8 cellular contexts compared by ENCODE assay signal in the genomic region with DNA sequence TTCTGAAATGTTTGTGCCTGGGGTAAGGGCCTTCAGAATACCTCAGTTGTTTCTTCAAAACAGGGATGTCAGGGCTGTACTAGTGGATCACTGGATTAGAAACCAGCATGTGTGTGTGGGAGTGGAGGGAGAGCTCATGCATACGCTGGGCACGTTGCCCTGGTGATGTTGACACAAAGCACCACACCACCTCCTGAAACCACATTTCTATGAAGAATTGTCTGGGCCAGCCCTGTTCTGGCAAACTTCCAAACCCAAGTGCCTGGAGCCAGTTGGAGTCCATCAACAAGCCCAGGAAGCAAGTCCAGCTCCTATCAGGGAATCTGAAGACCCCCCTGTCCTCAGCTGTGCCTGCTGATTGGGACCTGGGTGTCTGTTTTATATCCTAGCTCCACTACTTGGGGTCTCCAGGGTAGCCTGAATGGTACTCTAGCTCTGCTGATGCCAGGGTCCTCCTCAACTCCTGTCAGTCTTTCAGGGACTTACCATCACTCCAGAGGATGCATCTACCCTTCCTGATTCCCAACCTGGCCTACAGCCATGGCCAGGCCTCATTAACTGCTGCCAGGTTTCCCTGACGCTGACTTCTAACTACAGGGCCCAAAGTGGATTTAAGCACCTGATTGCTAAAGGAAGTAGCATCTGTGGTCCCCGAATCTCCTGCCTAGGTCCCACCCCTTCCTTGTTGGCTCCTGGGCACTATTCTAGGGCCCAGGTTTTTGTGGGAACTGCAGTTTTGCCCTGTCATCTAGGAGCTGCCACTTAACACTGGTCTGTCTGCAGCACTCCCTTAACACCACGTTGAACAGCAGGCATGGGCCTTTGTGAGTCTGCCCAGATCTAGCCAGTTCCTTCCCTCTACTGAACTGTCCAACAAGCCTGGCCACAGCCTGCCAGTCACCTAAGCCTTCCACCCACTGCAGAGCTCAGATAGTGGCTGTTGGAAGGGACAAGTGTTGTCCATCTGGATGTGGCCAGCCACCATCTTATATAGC. TPM values are rescaled to one million over a fixed set of nuclear protein-coding genes. Genes with fewer than 3 reads are reported as not detected.
A peak's percentile ranks its signal among the peaks of the same experiment; 100 is the strongest.
DNase-seq lines count a peak whose midpoint lies in the region; ATAC-seq and TF ChIP-seq lines count a peak whose summit lies in the region.

No MANE protein-coding gene starts in this region.

- peaks cover 7 to 25% (median 11%) of the 10 kb centered on the region in 4 donors for H3K4me1 ChIP-seq in transverse colon

- intact Hi-C loops in transverse colon (cut with DNase I; ENCODE audit: low total_unique reads), result no loop called here

- H3K9me3 ChIP-seq in transverse colon, result no peaks in the 10 kb centered on the region

- WGBS in transverse colon (ENCODE audit: low coverage in 1 of 2), 2 donors, result 39% methylated on average over 5 of the region's 5 CpGs; no CpG with 5 or more reads in 1 of the 2 donors

- no peak for TF ChIP-seq CTCF in transverse colon (IDR thresholded peaks at IDR 0.05)

- in situ Hi-C loops in T47D (cut with HindIII; ENCODE audit: low pct_unique_long_range_greater_than_20kb, low sequenced_read_pairs), result no loop called here
- in situ Hi-C loops in transverse colon (cut with MboI; ENCODE audit: low pct_ligation_motif_present in 1 of 4, low pct_unique_long_range_greater_than_20kb in 1 of 4, low sequenced_read_pairs in 3 of 4), result no loop called here

- no peak overlapping the region for H3K4me3 ChIP-seq in transverse colon

- peak; percentile 80 for ATAC-seq in HG03175 (IDR thresholded peaks at IDR 0.05; ENCODE audit: unreplicated experiment)

- no peaks in the 10 kb centered on the region for H3K36me3 ChIP-seq in transverse colon

- DNase-seq in DMS53 treated with DMSO at 0.1 percent for 48 hours (lab: John Stamatoyannopoulos, UW; ENCODE audit: unreplicated experiment) (peak; percentile 87), NCI-H526 treated with DMSO at 0.1 percent for 48 hours (lab: John Stamatoyannopoulos, UW) (peak; percentile 40), T47D (ENCODE audit: low read depth in 1 of 2, low spot score in 1 of 2) (peak; percentile 10 to 90), kidney tubule cell (ENCODE audit: low spot score) (peak; percentile 96), transverse colon (peak; percentile 80), activated gamma-delta T cell treated with Interleukin-2 at 50 U/mL for 16 hours (no peak), NOMO-1 treated with DMSO at 0.1 percent for 48 hours (lab: John Stamatoyannopoulos, UW; ENCODE audit: unreplicated experiment) (no peak)

- TF ChIP-seq EP300 in transverse colon (IDR thresholded peaks at IDR 0.05; ENCODE audit: low read depth), result no peak

- H3K27ac ChIP-seq in transverse colon, result peak overlapping the region in 3 of 4 donors; percentile 23 to 31 (median 30)

- no peaks in the 10 kb centered on the region for H3K27me3 ChIP-seq in transverse colon

- no peak for TF ChIP-seq POLR2A in transverse colon (IDR thresholded peaks at IDR 0.05)

RNA-seq across cellular contexts. Expression of gene LPAR3, which starts 45.5 kb away (rescaled TPM):
- total RNA-seq in transverse colon, result 10 to 100 TPM in 1 of 4 donors, 1 to 10 TPM in 2, not detected in 1; 3.5 to 10.9 (median 4.1) TPM

Comparison
In these comparisons a context has a peak if more than half of its experiments do, and no peak if none do; other contexts are left out.
1. DNase-seq: peak in DMS53 treated with DMSO at 0.1 percent for 48 hours (single experiment), NCI-H526 treated with DMSO at 0.1 percent for 48 hours (single experiment), T47D (2 of 2), kidney tubule cell (single experiment) and transverse colon (single experiment); none in activated gamma-delta T cell treated with Interleukin-2 at 50 U/mL for 16 hours (single experiment) and NOMO-1 treated with DMSO at 0.1 percent for 48 hours (single experiment).